ENCODE assay signal across 9 cellular contexts in the genomic region with DNA sequence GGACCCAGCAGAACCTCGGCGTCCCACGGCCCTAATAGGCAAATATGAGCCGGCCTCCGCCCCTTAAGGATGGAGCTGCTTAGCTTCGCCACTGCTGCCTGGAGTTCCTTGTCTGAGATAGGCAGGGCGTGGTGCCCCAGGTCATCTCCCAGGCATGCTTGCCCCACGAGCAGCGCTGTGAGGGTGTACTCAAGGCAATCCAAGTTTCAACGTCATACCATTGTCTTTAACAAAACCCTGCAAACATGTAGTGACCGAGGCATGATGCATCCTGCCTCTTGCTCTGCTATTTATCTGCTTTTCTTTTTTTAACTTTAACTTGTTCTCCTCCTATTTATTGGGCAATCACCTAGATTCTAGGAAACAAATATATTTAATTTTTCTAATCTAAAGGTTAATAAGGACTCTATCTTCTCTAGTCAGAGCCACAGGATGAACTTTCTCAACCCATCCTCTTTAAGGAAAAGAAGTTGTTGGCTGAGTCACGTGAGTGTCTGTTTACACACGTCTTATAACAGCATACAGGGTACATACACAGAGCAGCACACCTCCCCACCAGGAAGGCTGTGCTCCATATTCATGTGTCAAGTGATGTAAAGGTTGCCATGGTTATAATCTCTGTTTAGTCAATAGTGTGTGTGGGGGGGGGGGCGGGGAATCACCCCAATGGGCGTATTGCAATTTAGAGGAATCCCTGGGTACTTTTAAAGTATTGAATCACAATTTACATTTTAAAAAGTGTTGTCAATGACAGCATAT. TPM values are rescaled to one million over a fixed set of nuclear protein-coding genes. Genes with fewer than 3 reads are reported as not detected.
DNase-seq lines count a peak whose midpoint lies in the region; ATAC-seq, FAIRE-seq and TF ChIP-seq lines count a peak whose summit lies in the region.
"Had no signal": no experiment of that assay in that cellular context is flagged by ENCODE, and none has a peak within 500 bp of the region (broad histone marks: within the 10 kb centered on the region; RNA-seq: fewer than 3 reads in every experiment).

No MANE protein-coding gene starts in this region.

- peak; percentile 90 for ATAC-seq in left colon
- no peak for ATAC-seq in HG03565 (IDR thresholded peaks at IDR 0.05; ENCODE audit: unreplicated experiment)

- H3K27me3 ChIP-seq in AG04450 (ENCODE audit: control insufficient read depth, insufficient read depth, low read length) = no peaks in the 10 kb centered on the region

- TF ChIP-seq CTCF in AG04450 (IDR thresholded peaks at IDR 0.05; ENCODE audit: low read depth, low read length) (no peak), astrocyte of the spinal cord (IDR thresholded peaks at IDR 0.05; ENCODE audit: low read depth, low read length) (no peak)

- intact Hi-C loops in left colon (cut with DNase I, micrococcal nuclease) = no loop called here

- H3K4me3 ChIP-seq in AG04450 (ENCODE audit: low read depth, low read length) = peak overlapping the region; percentile 4; the same call in 1 of the 2 replicates
- H3K4me3 ChIP-seq in astrocyte of the spinal cord (ENCODE audit: low read depth, low read length) = no peak overlapping the region

- in situ Hi-C loops in astrocyte of the spinal cord (cut with HindIII; ENCODE audit: low sequenced_read_pairs) = no loop called here

- FAIRE-seq in HTR-8/SVneo (lab: Jason Lieb, UNC) = peak; percentile 28

- POLR2A ChIA-PET in AG04450 (lab: Yijun Ruan, JAX) = interaction anchor here (0.7 to 1.0 kb wide), 2 partner anchors 27 kb away, joined by 3 to 6 read pairs; a partner anchor contains a TSS

- H3K9me3 ChIP-seq in AG04450 (ENCODE audit: control insufficient read depth, insufficient read depth, low read length) = no peaks in the 10 kb centered on the region

- peak; percentile 58 for DNase-seq in AG04450 (ENCODE audit: low read depth, low spot score)
- no peak for DNase-seq in HTR-8/SVneo (ENCODE audit: insufficient read length, low spot score)
- peak; percentile 79 for DNase-seq in astrocyte of the spinal cord (ENCODE audit: low read depth, low spot score)
- peak; percentile 78 to 88 for DNase-seq in left colon
- no peak for DNase-seq in ecto neural progenitor cell (ENCODE audit: low spot score)
- DNase-seq in DMS79 (lab: John Stamatoyannopoulos, UW) = no peak
- DNase-seq in stimulated activated CD4-positive, alpha-beta T cell treated with anti-CD3 and anti-CD28 coated beads, Interleukin-4, amount 100 ng/mL, for 24 hours = no peak
- DNase-seq: activated gamma-delta T cell had no signal

- CTCF ChIA-PET in AG04450 (lab: Charles Lee) = interaction anchor here (0.7 to 2.1 kb wide), 5 partner anchors 9 to 627 kb away, joined by 3 to 6 read pairs (median 4); no protein-coding TSS in a partner anchor

- H3K27ac ChIP-seq in AG04450 (ENCODE audit: low read depth, low read length) = peak overlapping the region; percentile 78

RNA-seq across cellular contexts. Expression of a gene that starts 27.3 kb away (rescaled TPM):
- polyA plus RNA-seq in AG04450 (2011; rRNA removed) = 18.6 and 18.9 TPM in 2 replicates
- polyA minus RNA-seq in AG04450 (2011; rRNA and poly(A)+ RNA removed) = 46.3 and 48.7 TPM in 2 replicates
- 10 to 100 TPM; 22.5 to 27.1 TPM for total RNA-seq in left colon

Comparison
In these comparisons a context has a peak if more than half of its experiments do, and no peak if none do; other contexts are left out.
1. DNase-seq: peak in AG04450 (single experiment), astrocyte of the spinal cord (single experiment) and left colon (2 of 2); none in HTR-8/SVneo (single experiment), ecto neural progenitor cell (single experiment), DMS79 (single experiment) and stimulated activated CD4-positive, alpha-beta T cell treated with anti-CD3 and anti-CD28 coated beads, Interleukin-4, amount 100 ng/mL, for 24 hours (single experiment).